ENCODE assay signal across 22 cellular contexts in the genomic region with DNA sequence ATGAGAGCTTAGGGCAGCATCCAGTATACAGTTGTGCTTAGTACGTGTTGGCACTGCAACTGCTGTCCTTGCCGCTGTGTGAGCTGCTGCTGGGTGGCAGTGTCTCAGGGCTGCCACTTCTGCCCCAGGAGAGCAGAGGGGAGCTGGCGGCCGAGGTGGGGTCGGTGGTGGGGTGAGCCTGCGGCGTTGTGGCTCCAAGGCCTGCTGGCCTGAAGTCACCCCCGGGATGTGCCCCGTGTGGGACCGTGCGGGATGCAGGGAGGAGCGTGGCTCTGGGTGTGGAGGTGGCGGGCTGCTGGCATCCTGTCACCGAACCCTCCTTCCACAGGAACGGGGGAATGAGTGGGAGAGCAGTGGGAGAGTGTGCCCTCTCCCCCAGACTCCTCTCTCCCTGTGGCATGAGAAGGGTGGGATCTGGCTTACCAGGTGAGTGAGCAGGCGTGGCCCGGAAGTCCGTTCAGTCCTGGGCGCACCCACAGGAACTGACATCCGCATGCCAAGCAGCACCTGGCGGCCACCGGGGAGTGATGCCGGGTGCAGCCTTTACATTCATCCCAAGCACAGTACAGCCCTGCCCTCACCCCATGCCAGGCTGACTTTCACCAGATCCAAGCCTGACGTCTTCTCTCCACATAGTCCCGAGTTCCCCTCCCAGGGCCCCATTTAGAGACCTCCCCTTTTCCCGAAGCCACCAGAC. TPM values are rescaled to one million over a fixed set of nuclear protein-coding genes. Genes with fewer than 3 reads are reported as not detected.
DNase-seq lines count a peak whose midpoint lies in the region; ATAC-seq and TF ChIP-seq lines count a peak whose summit lies in the region.
"Had no signal": no experiment of that assay in that cellular context is flagged by ENCODE, and none has a peak within 500 bp of the region (broad histone marks: within the 10 kb centered on the region; RNA-seq: fewer than 3 reads in every experiment).

No MANE protein-coding gene starts in this region.

- H3K27me3 ChIP-seq in foreskin keratinocyte: peaks cover 12% of the 10 kb centered on the region
- H3K27me3 ChIP-seq: heart left ventricle, testis had no signal

- intact Hi-C loops in Right ventricle myocardium inferior (cut with DNase I): no loop called here
- intact Hi-C loops in Right ventricle myocardium superior (cut with DNase I): no loop called here

- ATAC-seq in Right ventricle myocardium inferior: no peak
- ATAC-seq in Right ventricle myocardium superior (ENCODE audit: poor library complexity): no peak
- ATAC-seq in foreskin keratinocyte: peak; percentile 71
- no peak for ATAC-seq in HG03159 (IDR thresholded peaks at IDR 0.05; ENCODE audit: unreplicated experiment)
- ATAC-seq in GM18873 (IDR thresholded peaks at IDR 0.05; ENCODE audit: low FRiP score, unreplicated experiment): no peak
- ATAC-seq in HG02840 (IDR thresholded peaks at IDR 0.05; ENCODE audit: low FRiP score, unreplicated experiment): no peak

- no peak overlapping the region for H3K27ac ChIP-seq in foreskin keratinocyte
- H3K27ac ChIP-seq: BLaER1 treated with 17β-estradiol and CSF1 and Interleukin-3, amounts not matched to agents 10 nM and 100 nM; RWPE1; testis; VCaP had no signal

- DNase-seq in Right ventricle myocardium inferior (ENCODE audit: missing footprints): peak; percentile 30
- DNase-seq in Right ventricle myocardium superior: no peak
- DNase-seq in NCI-H510A treated with DMSO at 0.1 percent for 48 hours (lab: John Stamatoyannopoulos, UW): peak; percentile 66
- DNase-seq in foreskin keratinocyte: no peak
- DNase-seq in stimulated activated CD4-positive, alpha-beta T cell treated with anti-CD3 and anti-CD28 coated beads, Interleukin-4, amount 100 ng/mL, for 1 hour: no peak
- DNase-seq: activated CD4-positive, alpha-beta T cell treated with anti-CD3 and anti-CD28 coated beads, Interleukin-2, amount 50 U/mL, for 4 hours; activated naive CD4-positive, alpha-beta T cell treated with anti-CD3 and anti-CD28 coated beads for 36 hours; anterior cingulate cortex; central memory CD4-positive, alpha-beta T cell; DND-41; effector memory CD4-positive, alpha-beta T cell; heart left ventricle; NCI-H82; stimulated activated CD8-positive, alpha-beta memory T cell treated with anti-CD3 and anti-CD28 coated beads, Interleukin-4, amount 100 ng/mL, for 48 hours; testis had no signal

- TF ChIP-seq CTCF in foreskin keratinocyte (conservative IDR thresholded peaks at IDR 0.05): peak; percentile 24

- no peaks in the 10 kb centered on the region for H3K4me1 ChIP-seq in foreskin keratinocyte

RNA-seq across cellular contexts. Expression of gene MCF2L, which starts 26.5 kb away (rescaled TPM):
- total RNA-seq in Right ventricle myocardium inferior (45.9 TPM), Right ventricle myocardium superior (38.1 TPM), foreskin keratinocyte (0.07 TPM in 1 of 2 replicates, not detected in the other)
- 0.06 TPM in 1 of 2 replicates, not detected in the other for polyA plus RNA-seq in foreskin keratinocyte
- total RNA-seq: MCF 10A had no signal

Comparison
In these comparisons a context has a peak if more than half of its experiments do, and no peak if none do; other contexts are left out.
1. DNase-seq: peak in Right ventricle myocardium inferior (single experiment) and NCI-H510A treated with DMSO at 0.1 percent for 48 hours (single experiment); none in Right ventricle myocardium superior (single experiment), foreskin keratinocyte (0 of 2) and stimulated activated CD4-positive, alpha-beta T cell treated with anti-CD3 and anti-CD28 coated beads, Interleukin-4, amount 100 ng/mL, for 1 hour (single experiment).
2. RNA of gene MCF2L, which starts 26.5 kb away (total RNA-seq): 45.9 TPM in Right ventricle myocardium inferior (single experiment) and 38.1 TPM in Right ventricle myocardium superior (single experiment); 0.07 TPM in foreskin keratinocyte; every median in the first group is over 10 times any median in the second.